In the genomic region with DNA sequence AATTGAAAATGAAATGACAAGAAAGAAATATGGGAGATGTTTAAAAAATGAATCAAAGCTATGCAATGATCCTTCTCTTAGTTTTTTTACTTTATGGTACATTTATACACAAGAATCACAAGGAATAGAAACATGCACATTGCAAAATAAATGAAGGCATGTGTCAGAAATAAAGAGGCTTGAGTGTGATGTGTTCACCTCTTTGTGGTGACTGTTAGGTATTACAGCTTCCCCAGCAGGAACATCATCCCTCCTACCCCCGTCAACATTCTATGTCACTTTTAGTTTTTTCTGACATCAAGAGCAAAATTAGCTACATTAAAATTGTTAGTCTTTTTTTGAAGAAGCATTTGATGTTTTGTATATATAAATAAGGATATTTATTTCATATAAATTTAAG, we compare ENCODE assay signal across 8 cellular contexts.
DNase-seq lines count a peak whose midpoint lies in the region; ATAC-seq and TF ChIP-seq lines count a peak whose summit lies in the region.

No MANE protein-coding gene starts in this region.

- H3K4me1 ChIP-seq in ascending aorta (no peaks in the 10 kb centered on the region), left lung (no peaks in the 10 kb centered on the region)

- no peak overlapping the region for H3K4me3 Mint-ChIP-seq in activated CD4-positive, alpha-beta memory T cell treated with anti-CD3 and anti-CD28 coated beads, Interleukin-2, amount 10 ng/mL, durations not matched to agents 7 days and 5 days

- ATAC-seq in HG03175 (IDR thresholded peaks at IDR 0.05; ENCODE audit: unreplicated experiment) (peak; percentile 44), left lung (peak; percentile 70)

- POLR2A ChIA-PET in activated CD4-positive, alpha-beta memory T cell treated with anti-CD3 and anti-CD28 coated beads, Interleukin-2, amount 10 ng/mL, durations not matched to agents 7 days and 5 days (lab: Charles Lee) = no interaction called here

- CTCF ChIA-PET in activated CD4-positive, alpha-beta memory T cell treated with anti-CD3 and anti-CD28 coated beads, Interleukin-2, amount 10 ng/mL, durations not matched to agents 7 days and 5 days (lab: Charles Lee) = interaction anchor here (0.7 kb wide), 2 partner anchors 151 to 158 kb away, joined by 3 to 6 read pairs; no protein-coding TSS in a partner anchor

- H3K27me3 ChIP-seq in ascending aorta = no peaks in the 10 kb centered on the region
- H3K27me3 ChIP-seq in left lung = no peaks in the 10 kb centered on the region

- H3K27ac ChIP-seq in ascending aorta (no peak overlapping the region), left lung (no peak overlapping the region)

- H3K4me1 Mint-ChIP-seq in activated CD4-positive, alpha-beta memory T cell treated with anti-CD3 and anti-CD28 coated beads, Interleukin-2, amount 10 ng/mL, durations not matched to agents 7 days and 5 days = no peaks in the 10 kb centered on the region

- in situ Hi-C loops in G401 (cut with HindIII; ENCODE audit: low sequenced_read_pairs) = no loop called here

- H3K27ac Mint-ChIP-seq in activated CD4-positive, alpha-beta memory T cell treated with anti-CD3 and anti-CD28 coated beads, Interleukin-2, amount 10 ng/mL, durations not matched to agents 7 days and 5 days = no peak overlapping the region

- no peaks in the 10 kb centered on the region for H3K9me3 Mint-ChIP-seq in activated CD4-positive, alpha-beta memory T cell treated with anti-CD3 and anti-CD28 coated beads, Interleukin-2, amount 10 ng/mL, durations not matched to agents 7 days and 5 days

- TF ChIP-seq CTCF in ascending aorta (IDR thresholded peaks at IDR 0.05) (peak; percentile 10 to 36 (median 26)), left lung (IDR thresholded peaks at IDR 0.05) (peak; percentile 25 to 26)

- H3K4me3 ChIP-seq in ascending aorta (no peak overlapping the region), left lung (no peak overlapping the region)

- intact Hi-C loops in ascending aorta (cut with DNase I) (loop anchor here (5.0 to 10.0 kb wide), 2 partner anchors 321 to 479 kb away; no protein-coding TSS in a partner anchor), left lung (cut with DNase I) (no loop called here)

- H3K36me3 ChIP-seq in ascending aorta (no peaks in the 10 kb centered on the region), left lung (no peaks in the 10 kb centered on the region)

- H3K36me3 Mint-ChIP-seq in activated CD4-positive, alpha-beta memory T cell treated with anti-CD3 and anti-CD28 coated beads, Interleukin-2, amount 10 ng/mL, durations not matched to agents 7 days and 5 days (ENCODE audit: low read depth) = no peaks in the 10 kb centered on the region

- H3K9me3 ChIP-seq in ascending aorta (no peaks in the 10 kb centered on the region), left lung (no peaks in the 10 kb centered on the region)

- no peaks in the 10 kb centered on the region for H3K27me3 Mint-ChIP-seq in activated CD4-positive, alpha-beta memory T cell treated with anti-CD3 and anti-CD28 coated beads, Interleukin-2, amount 10 ng/mL, durations not matched to agents 7 days and 5 days

- peak; percentile 67 for DNase-seq in G401 (ENCODE audit: low spot score)
- no peak for DNase-seq in ascending aorta (ENCODE audit: low spot score in 2 of 2)
- DNase-seq in left lung = no peak
- DNase-seq in NCI-H774 (lab: John Stamatoyannopoulos, UW) = no peak
- no peak for DNase-seq in effector CD8-positive, alpha-beta T cell (lab: John Stamatoyannopoulos, UW)
- DNase-seq in activated CD4-positive, alpha-beta memory T cell treated with anti-CD3 and anti-CD28 coated beads, Interleukin-2, amount 10 ng/mL, durations not matched to agents 7 days and 5 days = no peak
- no peak for DNase-seq in activated naive CD4-positive, alpha-beta T cell treated with anti-CD3 and anti-CD28 coated beads, Interleukin-2, amount 50 U/mL, for 16 hours
